ENCODE assay signal across 1 cellular context in genomic region chr1:47840791-47841190, GRCh38.
A peak's percentile ranks its signal among the peaks of the same experiment; 100 is the strongest.
TF ChIP-seq lines count a peak whose summit lies in the region.

No MANE protein-coding gene starts in this region.

TF ChIP-seq in HepG2, 621 proteins besides CTCF, POLR2A, EP300 and RAD21 (continued from another document and continues in another):
- peak; percentile 62; the same call in 1 of the 2 replicates for TF ChIP-seq TFDP1 (CRISPR knock-in tag; IDR thresholded peaks at IDR 0.05; ENCODE audit: borderline replicate concordance)
- TF ChIP-seq KDM1A (CRISPR knock-in tag; IDR thresholded peaks at IDR 0.05): peak; percentile 58; the same call in 1 of the 2 replicates
- TF ChIP-seq IRF2 (CRISPR knock-in tag; IDR thresholded peaks at IDR 0.05): 0 out of 2 replicates have a peak, but pooled peaks have one; percentile 46
- TF ChIP-seq CENPX (CRISPR knock-in tag; IDR thresholded peaks at IDR 0.05): no peak
- TF ChIP-seq HNF1A (IDR thresholded peaks at IDR 0.05; ENCODE audit: low read depth): no peak
- 0 out of 2 replicates have a peak, but pooled peaks have one; percentile 44 for TF ChIP-seq HNF1A (CRISPR knock-in tag; IDR thresholded peaks at IDR 0.05; ENCODE audit: borderline replicate concordance)
- TF ChIP-seq PAXIP1 (CRISPR knock-in tag; conservative IDR thresholded peaks at IDR 0.05): peak; percentile 76
- TF ChIP-seq ZMAT5 (CRISPR knock-in tag; IDR thresholded peaks at IDR 0.05; ENCODE audit: borderline replicate concordance, low read depth): no peak
- TF ChIP-seq MEF2D (CRISPR knock-in tag; IDR thresholded peaks at IDR 0.05): 0 out of 2 replicates have a peak, but pooled peaks have one; percentile 17
- no peak for TF ChIP-seq HMGXB4 (CRISPR knock-in tag; IDR thresholded peaks at IDR 0.05; ENCODE audit: borderline replicate concordance in 1 of 2, low read depth in 1 of 2)
- TF ChIP-seq BCLAF1 (IDR thresholded peaks at IDR 0.05): no peak
- TF ChIP-seq ZNF784 (CRISPR knock-in tag; IDR thresholded peaks at IDR 0.05; ENCODE audit: borderline replicate concordance): peak; percentile 56; the same call in 1 of the 2 replicates
- TF ChIP-seq ELF1 (CRISPR knock-in tag; IDR thresholded peaks at IDR 0.05): 0 out of 2 replicates have a peak, but pooled peaks have one; percentile 12
- 0 out of 2 replicates have a peak, but pooled peaks have one; percentile 25 for TF ChIP-seq MED13 (CRISPR knock-in tag; IDR thresholded peaks at IDR 0.05)
- TF ChIP-seq ARNTL (CRISPR knock-in tag; IDR thresholded peaks at IDR 0.05): peak; percentile 67; the same call in 1 of the 2 replicates
- TF ChIP-seq ZBTB26 (CRISPR knock-in tag; IDR thresholded peaks at IDR 0.05; ENCODE audit: borderline replicate concordance): peak; percentile 90
- TF ChIP-seq TBX2 (CRISPR knock-in tag; IDR thresholded peaks at IDR 0.05; ENCODE audit: borderline replicate concordance): peak; percentile 73; the same call in 1 of the 2 replicates
- no peak for TF ChIP-seq ZNF317 (CRISPR knock-in tag; IDR thresholded peaks at IDR 0.05)
- no peak for TF ChIP-seq SP5 (CRISPR knock-in tag; IDR thresholded peaks at IDR 0.05; ENCODE audit: borderline replicate concordance, low read depth)
- peak; percentile 47; the same call in 1 of the 2 replicates for TF ChIP-seq ZNF281 (CRISPR knock-in tag; IDR thresholded peaks at IDR 0.05; ENCODE audit: borderline replicate concordance)
- peak; percentile 73 for TF ChIP-seq NR2C2 (CRISPR knock-in tag; IDR thresholded peaks at IDR 0.05; ENCODE audit: borderline replicate concordance)
- peak; percentile 88 for TF ChIP-seq RARA (CRISPR knock-in tag; IDR thresholded peaks at IDR 0.05)
- TF ChIP-seq ZNF101 (CRISPR knock-in tag; IDR thresholded peaks at IDR 0.05; ENCODE audit: borderline replicate concordance, low read depth): no peak
- TF ChIP-seq TGIF2 (CRISPR knock-in tag; IDR thresholded peaks at IDR 0.05): peak; percentile 86
- peak; percentile 57; the same call in 1 of the 2 replicates for TF ChIP-seq HNF4G (IDR thresholded peaks at IDR 0.05; ENCODE audit: borderline replicate concordance, low read depth, low read length)
- peak; percentile 50; the same call in 1 of the 2 replicates for TF ChIP-seq HNF4G (CRISPR knock-in tag; IDR thresholded peaks at IDR 0.05; ENCODE audit: borderline replicate concordance, low read depth)
- no peak for TF ChIP-seq GABPB1 (CRISPR knock-in tag; IDR thresholded peaks at IDR 0.05)
- no peak for TF ChIP-seq MXD1 (CRISPR knock-in tag; IDR thresholded peaks at IDR 0.05)
- TF ChIP-seq FOXP1 (IDR thresholded peaks at IDR 0.05): no peak
- peak; percentile 28; the same call in 1 of the 2 replicates for TF ChIP-seq FOXP1 (CRISPR knock-in tag; IDR thresholded peaks at IDR 0.05)
- peak; percentile 39; the same call in 1 of the 2 replicates for TF ChIP-seq ZNF350 (CRISPR knock-in tag; IDR thresholded peaks at IDR 0.05; ENCODE audit: borderline replicate concordance, low read depth)
- no peak for TF ChIP-seq ZFYVE20 (CRISPR knock-in tag; IDR thresholded peaks at IDR 0.05; ENCODE audit: borderline replicate concordance, low read depth)
